In the genomic region with DNA sequence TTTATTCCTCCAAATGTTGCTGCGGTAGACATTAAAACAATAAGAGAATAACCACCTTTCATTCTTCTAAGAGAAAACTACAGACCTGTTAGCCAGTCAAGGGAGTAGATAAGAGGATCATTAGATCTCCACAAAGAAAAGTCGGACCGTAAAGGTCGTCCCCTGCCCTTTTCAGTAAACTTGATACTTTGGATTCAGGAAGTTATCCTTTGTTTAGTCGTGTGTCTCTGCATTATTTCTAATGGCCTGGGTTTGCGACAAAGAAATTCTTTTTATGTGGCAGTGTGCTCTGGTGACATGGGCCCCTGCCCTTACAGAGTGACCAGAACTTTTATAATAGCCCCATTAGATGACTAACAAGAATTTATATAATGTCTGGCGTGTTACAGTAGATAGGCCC, we compare ENCODE assay signal across 18 cellular contexts. TPM values are rescaled to one million over a fixed set of nuclear protein-coding genes. Genes with fewer than 3 reads are reported as not detected.
A peak's percentile ranks its signal among the peaks of the same experiment; 100 is the strongest.
DNase-seq lines count a peak whose midpoint lies in the region; ATAC-seq, FAIRE-seq and TF ChIP-seq lines count a peak whose summit lies in the region.
"Had no signal": no experiment of that assay in that cellular context is flagged by ENCODE, and none has a peak within 500 bp of the region (broad histone marks: within the 10 kb centered on the region; RNA-seq: fewer than 3 reads in every experiment).

No MANE protein-coding gene starts in this region.

- WGBS in A549 (ENCODE audit: missing lambda C conversion rate) = 79% methylated on average over 7 of the region's 7 CpGs

- peak overlapping the region; percentile 77 for H3K4me2 ChIP-seq in A549

- TF ChIP-seq CTCF in A549 (IDR thresholded peaks at IDR 0.05) (no peak), brain (conservative IDR thresholded peaks at IDR 0.05) (no peak), retinal pigment epithelial cell (conservative IDR thresholded peaks at IDR 0.05; ENCODE audit: low read depth, low read length) (no peak)

- H3K9me3 Mint-ChIP-seq in brain = no peaks in the 10 kb centered on the region
- no peaks in the 10 kb centered on the region for H3K9me3 Mint-ChIP-seq in activated CD8-positive, alpha-beta memory T cell treated with anti-CD3 and anti-CD28 coated beads, Interleukin-2, amount 10 ng/mL, durations not matched to agents 7 days and 5 days (ENCODE audit: low read depth)
- H3K9me3 Mint-ChIP-seq: CD4-positive, CD25-positive, alpha-beta regulatory T cell had no signal

- POLR2A ChIA-PET in A549 (lab: Yijun Ruan, JAX) = no interaction called here

- TF ChIP-seq POLR2A in A549 (IDR thresholded peaks at IDR 0.05; ENCODE audit: low read length) = no peak

- peaks cover 88% of the 10 kb centered on the region for H3K4me1 Mint-ChIP-seq in brain
- peaks cover 10% of the 10 kb centered on the region for H3K4me1 Mint-ChIP-seq in activated CD8-positive, alpha-beta memory T cell treated with anti-CD3 and anti-CD28 coated beads, Interleukin-2, amount 10 ng/mL, durations not matched to agents 7 days and 5 days

- peak overlapping the region; percentile 68 to 80; a peak in 4 of 6 replicates for H3K27ac ChIP-seq in A549
- H3K27ac ChIP-seq: GM23248 had no signal

- H3K4me3 ChIP-seq in A549 (no peak overlapping the region), retinal pigment epithelial cell (ENCODE audit: low read length) (peak overlapping the region; percentile 43)
- H3K4me3 ChIP-seq: GM23248, K562 had no signal

- DNase-seq in A549 (ENCODE audit: low read depth in 1 of 2, low spot score in 1 of 2) (no peak), midbrain (lab: John Stamatoyannopoulos, UW) (peak; percentile 15), retinal pigment epithelial cell (ENCODE audit: low read depth) (no peak), GM19238 (ENCODE audit: insufficient read length, low spot score) (no peak), NCI-H187 treated with DMSO at 0.1 percent for 48 hours (lab: John Stamatoyannopoulos, UW) (no peak)
- no peak for DNase-seq in activated CD8-positive, alpha-beta memory T cell treated with anti-CD3 and anti-CD28 coated beads, Interleukin-2, amount 10 ng/mL, durations not matched to agents 7 days and 5 days
- DNase-seq: AML-193; CD4-positive, CD25-positive, alpha-beta regulatory T cell; GF-D8; GM23248; NCI-H146; NCI-H2107; NCI-H69; PC-3 had no signal

- ATAC-seq in A549 = no peak
- no peak for ATAC-seq in HG02610 (IDR thresholded peaks at IDR 0.05; ENCODE audit: unreplicated experiment)
- ATAC-seq in activated CD8-positive, alpha-beta memory T cell treated with anti-CD3 and anti-CD28 coated beads, Interleukin-2, amount 10 ng/mL, durations not matched to agents 7 days and 5 days = no peak
- ATAC-seq: K562, PC-3 had no signal

- peak overlapping the region; percentile 66 to 87 (median 76) for H3K4me3 Mint-ChIP-seq in brain
- no peak overlapping the region for H3K4me3 Mint-ChIP-seq in activated CD8-positive, alpha-beta memory T cell treated with anti-CD3 and anti-CD28 coated beads, Interleukin-2, amount 10 ng/mL, durations not matched to agents 7 days and 5 days
- H3K4me3 Mint-ChIP-seq: CD4-positive, CD25-positive, alpha-beta regulatory T cell had no signal

- peaks cover 3% of the 10 kb centered on the region for H3K36me3 Mint-ChIP-seq in brain
- no peaks in the 10 kb centered on the region for H3K36me3 Mint-ChIP-seq in activated CD8-positive, alpha-beta memory T cell treated with anti-CD3 and anti-CD28 coated beads, Interleukin-2, amount 10 ng/mL, durations not matched to agents 7 days and 5 days

- CTCF ChIA-PET in A549 (lab: Yijun Ruan, JAX) = interaction anchor here (0.7 to 1.4 kb wide), 6 partner anchors 8 to 87 kb away, joined by 3 to 4 read pairs (median 4); no protein-coding TSS in a partner anchor
- CTCF ChIA-PET in activated CD8-positive, alpha-beta memory T cell treated with anti-CD3 and anti-CD28 coated beads, Interleukin-2, amount 10 ng/mL, durations not matched to agents 7 days and 5 days (lab: Charles Lee) = interaction anchor here (1.1 kb wide), 1 partner anchor 26 kb away, joined by 3 read pairs; no protein-coding TSS in a partner anchor

- no peak for FAIRE-seq in A549 (lab: Jason Lieb, UNC)
- FAIRE-seq: D721Med, K562 had no signal

- no peak for TF ChIP-seq EP300 in A549 (IDR thresholded peaks at IDR 0.05)

- peaks cover 10% of the 10 kb centered on the region for H3K27me3 Mint-ChIP-seq in brain
- no peaks in the 10 kb centered on the region for H3K27me3 Mint-ChIP-seq in activated CD8-positive, alpha-beta memory T cell treated with anti-CD3 and anti-CD28 coated beads, Interleukin-2, amount 10 ng/mL, durations not matched to agents 7 days and 5 days

- peak overlapping the region; percentile 43 to 99 (median 72) for H3K27ac Mint-ChIP-seq in brain
- H3K27ac Mint-ChIP-seq in activated CD8-positive, alpha-beta memory T cell treated with anti-CD3 and anti-CD28 coated beads, Interleukin-2, amount 10 ng/mL, durations not matched to agents 7 days and 5 days = no peak overlapping the region

- no peaks in the 10 kb centered on the region for H3K9me3 ChIP-seq in A549

- no peak for TF ChIP-seq RAD21 in A549 (conservative IDR thresholded peaks at IDR 0.05 in 1 of 2, IDR thresholded peaks at IDR 0.05 in 1 of 2)

- H3K4me1 ChIP-seq in A549 = peaks cover 44% of the 10 kb centered on the region

TF ChIP-seq in A549, 52 proteins besides CTCF, POLR2A, EP300 and RAD21:
- TF ChIP-seq MYC (IDR thresholded peaks at IDR 0.05; ENCODE audit: borderline replicate concordance, low read length) = no peak
- TF ChIP-seq NFE2L2 (conservative IDR thresholded peaks at IDR 0.05; ENCODE audit: low read length) = no peak
- TF ChIP-seq EHMT2 (IDR thresholded peaks at IDR 0.05; ENCODE audit: low read depth) = no peak
- TF ChIP-seq, protein P1, sequence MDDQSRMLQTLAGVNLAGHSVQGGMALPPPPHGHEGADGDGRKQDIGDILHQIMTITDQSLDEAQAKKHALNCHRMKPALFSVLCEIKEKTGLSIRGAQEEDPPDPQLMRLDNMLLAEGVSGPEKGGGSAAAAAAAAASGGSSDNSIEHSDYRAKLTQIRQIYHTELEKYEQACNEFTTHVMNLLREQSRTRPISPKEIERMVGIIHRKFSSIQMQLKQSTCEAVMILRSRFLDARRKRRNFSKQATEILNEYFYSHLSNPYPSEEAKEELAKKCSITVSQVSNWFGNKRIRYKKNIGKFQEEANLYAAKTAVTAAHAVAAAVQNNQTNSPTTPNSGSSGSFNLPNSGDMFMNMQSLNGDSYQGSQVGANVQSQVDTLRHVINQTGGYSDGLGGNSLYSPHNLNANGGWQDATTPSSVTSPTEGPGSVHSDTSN (IDR thresholded peaks at IDR 0.05) = no peak
- TF ChIP-seq, protein P2, sequence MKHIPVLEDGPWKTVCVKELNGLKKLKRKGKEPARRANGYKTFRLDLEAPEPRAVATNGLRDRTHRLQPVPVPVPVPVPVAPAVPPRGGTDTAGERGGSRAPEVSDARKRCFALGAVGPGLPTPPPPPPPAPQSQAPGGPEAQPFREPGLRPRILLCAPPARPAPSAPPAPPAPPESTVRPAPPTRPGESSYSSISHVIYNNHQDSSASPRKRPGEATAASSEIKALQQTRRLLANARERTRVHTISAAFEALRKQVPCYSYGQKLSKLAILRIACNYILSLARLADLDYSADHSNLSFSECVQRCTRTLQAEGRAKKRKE (CRISPR knock-in tag; IDR thresholded peaks at IDR 0.05; ENCODE audit: low read depth) = no peak
- no peak for TF ChIP-seq HOXB13 (CRISPR knock-in tag; IDR thresholded peaks at IDR 0.05; ENCODE audit: low read depth)
- TF ChIP-seq, protein P3, sequence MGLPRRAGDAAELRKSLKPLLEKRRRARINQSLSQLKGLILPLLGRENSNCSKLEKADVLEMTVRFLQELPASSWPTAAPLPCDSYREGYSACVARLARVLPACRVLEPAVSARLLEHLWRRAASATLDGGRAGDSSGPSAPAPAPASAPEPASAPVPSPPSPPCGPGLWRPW (IDR thresholded peaks at IDR 0.05) = no peak
- TF ChIP-seq RCOR1 (IDR thresholded peaks at IDR 0.05; ENCODE audit: low read depth, low read length) = no peak
- no peak for TF ChIP-seq BHLHE40 (IDR thresholded peaks at IDR 0.05; ENCODE audit: low read depth, low read length)
- TF ChIP-seq CBX8 (IDR thresholded peaks at IDR 0.05) = no peak
- TF ChIP-seq RARB (CRISPR knock-in tag; IDR thresholded peaks at IDR 0.05) = no peak
- TF ChIP-seq HOXA7 (CRISPR knock-in tag; IDR thresholded peaks at IDR 0.05) = no peak
- TF ChIP-seq PHF8 (IDR thresholded peaks at IDR 0.05; ENCODE audit: borderline replicate concordance, low read depth) = no peak
- TF ChIP-seq, protein P4, sequence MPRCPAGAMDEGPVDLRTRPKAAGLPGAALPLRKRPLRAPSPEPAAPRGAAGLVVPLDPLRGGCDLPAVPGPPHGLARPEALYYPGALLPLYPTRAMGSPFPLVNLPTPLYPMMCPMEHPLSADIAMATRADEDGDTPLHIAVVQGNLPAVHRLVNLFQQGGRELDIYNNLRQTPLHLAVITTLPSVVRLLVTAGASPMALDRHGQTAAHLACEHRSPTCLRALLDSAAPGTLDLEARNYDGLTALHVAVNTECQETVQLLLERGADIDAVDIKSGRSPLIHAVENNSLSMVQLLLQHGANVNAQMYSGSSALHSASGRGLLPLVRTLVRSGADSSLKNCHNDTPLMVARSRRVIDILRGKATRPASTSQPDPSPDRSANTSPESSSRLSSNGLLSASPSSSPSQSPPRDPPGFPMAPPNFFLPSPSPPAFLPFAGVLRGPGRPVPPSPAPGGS (IDR thresholded peaks at IDR 0.05) = no peak
- no peak for TF ChIP-seq SREBF2 (IDR thresholded peaks at IDR 0.05)

RNA-seq across cellular contexts. Expression of a gene that starts 44.6 kb away (rescaled TPM):
- polyA plus RNA-seq in A549 (2011; rRNA removed) (14.8 and 17.0 TPM in 2 replicates), A549 (2017; fragmentation: RNase III; extraction: RNeasy Plus Mini Kit Qiagen cat#74134 plus additional on column Dnase treatment) (30.1 to 32.9 TPM (median 30.6 TPM) in 3 replicates), brain (ENCODE audit: insufficient read depth, low read depth, low replicate concordance) (261 TPM)
- 22.7 and 24.5 TPM in 2 replicates for polyA plus RNA-seq in A549 (2012; cell fraction: cytosol; rRNA removed)
- 86.6 and 98.4 TPM in 2 replicates for polyA plus RNA-seq in A549 (2012; cell fraction: nucleus; rRNA removed)
- 19.2 and 21.8 TPM in 2 replicates for polyA minus RNA-seq in A549 (2011; rRNA and poly(A)+ RNA removed)
- total RNA-seq in activated CD8-positive, alpha-beta memory T cell treated with anti-CD3 and anti-CD28 coated beads, Interleukin-2, amount 10 ng/mL, durations not matched to agents 7 days and 5 days = 100 to 1,000 TPM; 774 to 910 TPM
